ENCODE assay signal across 9 cellular contexts in the genomic region with DNA sequence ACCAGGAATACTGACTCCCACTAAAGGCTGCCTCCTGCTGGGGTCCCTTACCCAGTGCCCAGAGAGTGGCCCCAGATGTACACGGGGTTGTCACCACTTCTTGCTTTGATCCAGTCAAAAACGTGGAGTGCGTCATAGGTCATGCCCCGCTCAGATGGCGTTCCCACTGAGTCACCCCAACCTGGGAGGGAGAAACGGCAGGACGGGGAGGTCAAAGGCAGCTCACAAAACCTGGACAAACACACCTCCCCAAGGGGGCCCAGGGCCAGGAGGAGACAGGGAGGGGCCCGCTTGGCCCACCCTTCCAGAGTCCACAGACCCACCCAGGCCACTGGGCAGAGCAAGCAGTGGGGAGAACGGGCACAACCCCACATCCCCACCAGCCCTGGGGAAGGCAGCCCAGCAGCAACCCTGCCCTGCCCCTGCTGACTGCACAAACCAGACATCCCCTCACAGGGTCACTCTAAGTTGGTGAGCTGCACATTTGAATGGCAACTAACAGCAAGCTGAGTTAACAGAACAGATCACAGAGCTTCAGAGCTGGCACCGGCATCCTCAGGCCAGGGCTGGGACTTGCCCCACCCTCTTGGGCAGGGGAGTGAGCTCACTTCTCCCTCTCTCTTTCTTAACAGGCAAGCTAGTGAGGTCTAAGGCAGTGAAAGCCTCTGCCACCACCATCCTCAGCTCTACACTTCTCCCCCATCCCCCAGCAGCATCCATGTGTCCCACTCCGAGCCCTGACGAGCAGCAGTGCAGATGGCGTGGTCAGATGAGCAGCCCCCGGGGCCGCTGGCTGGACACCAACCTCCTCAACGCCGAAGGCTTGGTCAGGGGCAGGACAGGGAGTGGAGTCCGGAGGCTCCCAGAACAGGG.
A peak's percentile ranks its signal among the peaks of the same experiment; 100 is the strongest.
DNase-seq lines count a peak whose midpoint lies in the region; ATAC-seq and TF ChIP-seq lines count a peak whose summit lies in the region.
"Had no signal": no experiment of that assay in that cellular context is flagged by ENCODE, and none has a peak within 500 bp of the region (broad histone marks: within the 10 kb centered on the region; RNA-seq: fewer than 3 reads in every experiment).

No MANE protein-coding gene starts in this region.

- WGBS in esophagus, 2 donors = 64 to 72% methylated on average over 18 of the region's 18 CpGs
- 53 to 60% (median 56%) methylated on average over 17 to 18 of the region's 18 CpGs for WGBS in ovary, 3 donors

- H3K9me3 ChIP-seq in esophagus (ENCODE audit: control insufficient read depth in 2 of 2, insufficient read depth in 1 of 2, low read depth in 1 of 2, low read length in 1 of 2) (no peaks in the 10 kb centered on the region), ovary (no peaks in the 10 kb centered on the region)

- peaks cover 48% of the 10 kb centered on the region for H3K4me1 Mint-ChIP-seq in activated T-cell treated with anti-CD3 and anti-CD28 coated beads, Interleukin-2, amount 50 U/mL, for 72 hours (ENCODE audit: low read depth)

- no peaks in the 10 kb centered on the region for H3K9me3 Mint-ChIP-seq in activated T-cell treated with anti-CD3 and anti-CD28 coated beads, Interleukin-2, amount 50 U/mL, for 72 hours
- H3K9me3 Mint-ChIP-seq: activated naive CD4-positive, alpha-beta T cell treated with anti-CD3 and anti-CD28 coated beads, Interleukin-2, amount 50 U/mL, for 24 hours had no signal

- ATAC-seq in activated T-cell treated with anti-CD3 and anti-CD28 coated beads, Interleukin-2, amount 50 U/mL, for 72 hours (replicated peaks in 1 of 2) = peak; percentile 18 to 33
- ATAC-seq in SK-N-SH treated with all-trans-retinoic acid at 6 μM for 48 hours (peak; percentile 87), HG03095 (IDR thresholded peaks at IDR 0.05; ENCODE audit: unreplicated experiment) (no peak)

- TF ChIP-seq EP300 in ovary (IDR thresholded peaks at IDR 0.05) = no peak

- H3K4me3 ChIP-seq in esophagus (ENCODE audit: low read depth in 1 of 2, low read length in 2 of 2) = no peak overlapping the region
- H3K4me3 ChIP-seq in ovary = no peak overlapping the region

- no peaks in the 10 kb centered on the region for H3K27me3 Mint-ChIP-seq in activated T-cell treated with anti-CD3 and anti-CD28 coated beads, Interleukin-2, amount 50 U/mL, for 72 hours (ENCODE audit: low read depth)
- H3K27me3 Mint-ChIP-seq: activated naive CD4-positive, alpha-beta T cell treated with anti-CD3 and anti-CD28 coated beads, Interleukin-2, amount 50 U/mL, for 24 hours had no signal

- H3K4me1 ChIP-seq in esophagus (ENCODE audit: control insufficient read depth in 2 of 2, insufficient read depth in 2 of 2, low read length in 1 of 2) (peaks cover 0 to 25% of the 10 kb centered on the region in 2 donors), ovary (ENCODE audit: insufficient read depth) (peaks cover 18% of the 10 kb centered on the region)

- H3K27ac ChIP-seq in esophagus (ENCODE audit: low read depth in 2 of 2, low read length in 1 of 2) = peak overlapping the region; percentile 73 to 89
- H3K27ac ChIP-seq in ovary = peak overlapping the region; percentile 45 to 56

- peak; percentile 24 to 28 for DNase-seq in activated T-cell treated with anti-CD3 and anti-CD28 coated beads, Interleukin-2, amount 50 U/mL, for 72 hours
- no peak for DNase-seq in activated T-cell treated with anti-CD3 and anti-CD28 coated beads, Interleukin-2, amount 50 U/mL, for 48 hours
- DNase-seq in ovary (peak in 4 of 5 donors; percentile 35 to 74 (median 50)), NCI-H2171 (lab: John Stamatoyannopoulos, UW) (no peak), D341Med (ENCODE audit: low spot score) (no peak)

- no peaks in the 10 kb centered on the region for H3K27me3 ChIP-seq in esophagus (ENCODE audit: control insufficient read depth in 1 of 2, insufficient read depth in 2 of 2, low read length in 2 of 2)
- H3K27me3 ChIP-seq in ovary = no peaks in the 10 kb centered on the region

- peak overlapping the region; percentile 20 for H3K27ac Mint-ChIP-seq in activated T-cell treated with anti-CD3 and anti-CD28 coated beads, Interleukin-2, amount 50 U/mL, for 72 hours

- peak overlapping the region in 1 of 2 donors; percentile 77 for H3K4me3 Mint-ChIP-seq in activated T-cell treated with anti-CD3 and anti-CD28 coated beads, Interleukin-2, amount 50 U/mL, for 72 hours

- TF ChIP-seq CTCF in ovary (IDR thresholded peaks at IDR 0.05) = no peak

- H3K36me3 ChIP-seq in esophagus (ENCODE audit: control insufficient read depth in 2 of 2, insufficient read depth in 2 of 2, low read length in 1 of 2) (peaks cover 0 to 9% of the 10 kb centered on the region in 2 donors), ovary (no peaks in the 10 kb centered on the region)

- TF ChIP-seq POLR2A in ovary (IDR thresholded peaks at IDR 0.05) = no peak

- intact Hi-C loops in ovary (cut with DNase I) = loop anchor here in 2 of 4 donors (5.0 to 10.0 kb wide), 2 partner anchors 65 to 83 kb away; a partner anchor contains a TSS

- H3K36me3 Mint-ChIP-seq in activated T-cell treated with anti-CD3 and anti-CD28 coated beads, Interleukin-2, amount 50 U/mL, for 72 hours (ENCODE audit: insufficient read depth in 2 of 2) = peaks cover 0 to 2% of the 10 kb centered on the region in 2 donors

TF ChIP-seq in SK-N-SH treated with all-trans-retinoic acid at 6 μM for 48 hours, 23 proteins besides CTCF, POLR2A, EP300 and RAD21:
- TF ChIP-seq TCF4 (CRISPR knock-in tag; IDR thresholded peaks at IDR 0.05; ENCODE audit: borderline replicate concordance) = 0 out of 2 replicates have a peak, but pooled peaks have one; percentile 8
- TF ChIP-seq RARB (CRISPR knock-in tag; IDR thresholded peaks at IDR 0.05) = no peak

Comparison
In these comparisons a context has a peak if more than half of its experiments do, and no peak if none do; other contexts are left out.
1. DNase-seq: peak in activated T-cell treated with anti-CD3 and anti-CD28 coated beads, Interleukin-2, amount 50 U/mL, for 72 hours (2 of 2) and ovary (4 of 5); none in activated T-cell treated with anti-CD3 and anti-CD28 coated beads, Interleukin-2, amount 50 U/mL, for 48 hours (0 of 2), NCI-H2171 (single experiment) and D341Med (single experiment).